ENCODE assay signal across 10 cellular contexts in the genomic region with DNA sequence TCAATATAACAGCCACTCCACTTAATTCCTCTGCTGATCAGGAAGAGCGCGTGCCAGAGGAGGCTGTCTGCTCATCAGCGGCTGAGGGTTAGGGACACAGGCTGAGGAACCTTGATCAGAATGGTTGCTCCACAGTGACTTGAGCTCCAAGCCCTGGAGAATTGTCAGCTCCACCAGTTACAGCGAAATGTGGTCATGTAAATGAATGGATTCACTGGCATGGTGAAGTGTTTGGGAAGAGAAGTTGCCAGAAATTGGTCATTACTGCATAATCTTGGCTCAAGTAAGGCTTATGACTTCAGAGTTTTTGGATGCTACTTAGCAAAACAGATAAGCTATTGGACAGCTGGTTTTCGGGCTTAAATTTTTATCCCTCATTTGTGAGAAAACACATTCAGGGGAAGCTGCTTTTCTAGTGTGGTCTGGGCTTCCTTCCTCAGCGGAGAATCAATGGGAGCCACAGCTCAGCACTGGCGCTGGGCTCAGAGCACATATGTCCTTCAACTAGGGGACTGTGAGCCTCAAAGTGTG.
DNase-seq lines count a peak whose midpoint lies in the region; FAIRE-seq and TF ChIP-seq lines count a peak whose summit lies in the region.
"Had no signal": no experiment of that assay in that cellular context is flagged by ENCODE, and none has a peak within 500 bp of the region (broad histone marks: within the 10 kb centered on the region; RNA-seq: fewer than 3 reads in every experiment).

No MANE protein-coding gene starts in this region.

- H3K4me2 ChIP-seq in osteoblast (ENCODE audit: insufficient read depth, low read length), result peak overlapping the region; percentile 75

- H3K27ac ChIP-seq in osteoblast (ENCODE audit: low read depth, low read length), result peak overlapping the region; percentile 79

- H2AFZ ChIP-seq in osteoblast (ENCODE audit: low read length), result no peak overlapping the region

- intact Hi-C loops in head of caudate nucleus (cut with DNase I), result loop anchor here (5.0 kb wide), 1 partner anchor 97 kb away; no protein-coding TSS in a partner anchor

- H3K36me3 ChIP-seq in osteoblast (ENCODE audit: insufficient read depth, low read length), result peaks cover 3% of the 10 kb centered on the region

- H3K27me3 ChIP-seq in osteoblast (ENCODE audit: insufficient read depth, low read length), result no peaks in the 10 kb centered on the region

- no peaks in the 10 kb centered on the region for H3K9me3 ChIP-seq in osteoblast (ENCODE audit: low read depth, low read length)

- FAIRE-seq in HTR-8/SVneo (lab: Jason Lieb, UNC), result no peak

- H3K79me2 ChIP-seq in osteoblast (ENCODE audit: insufficient read depth, low read length), result no peaks in the 10 kb centered on the region

- H3K4me3 ChIP-seq in AG09309 (ENCODE audit: control insufficient read depth, low read depth, low read length) (no peak overlapping the region), fibroblast of pulmonary artery (replicated peaks; ENCODE audit: low read depth, low read length) (no peak overlapping the region), osteoblast (ENCODE audit: insufficient read depth, low read length) (no peak overlapping the region)

- peaks cover 38% of the 10 kb centered on the region for H3K4me1 ChIP-seq in osteoblast (ENCODE audit: insufficient read depth, low read length)

- TF ChIP-seq CTCF in AG09309 (IDR thresholded peaks at IDR 0.05; ENCODE audit: control insufficient read depth, insufficient read depth, low read depth, low read length, missing control alignments) (no peak), fibroblast of pulmonary artery (IDR thresholded peaks at IDR 0.05; ENCODE audit: low read length, missing control alignments) (no peak), osteoblast (IDR thresholded peaks at IDR 0.05; ENCODE audit: extremely low read depth, low read depth, low read length) (no peak)

- peak; percentile 77 for DNase-seq in AG09309 (ENCODE audit: low read depth)
- DNase-seq in NCI-H82 treated with DMSO at 0.1 percent for 48 hours (lab: John Stamatoyannopoulos, UW; ENCODE audit: unreplicated experiment), result peak; percentile 0
- DNase-seq in fibroblast of pulmonary artery (ENCODE audit: low read depth), result peak; percentile 87
- peak; percentile 95 for DNase-seq in osteoblast (ENCODE audit: insufficient read length, low spot score, missing footprints)
- no peak for DNase-seq in NCI-H2029 (lab: John Stamatoyannopoulos, UW)
- DNase-seq in HTR-8/SVneo (ENCODE audit: insufficient read length, low spot score), result no peak
- no peak for DNase-seq in T-helper 9 cell
- DNase-seq in head of caudate nucleus, result no peak
- DNase-seq: CD4-positive, alpha-beta T cell; NCI-H1048 had no signal

- H4K20me1 ChIP-seq in osteoblast (ENCODE audit: insufficient read depth, low read length), result peaks cover 20% of the 10 kb centered on the region

Comparison
In these comparisons a context has a peak if more than half of its experiments do, and no peak if none do; other contexts are left out.
1. DNase-seq: peak in AG09309 (single experiment), NCI-H82 treated with DMSO at 0.1 percent for 48 hours (single experiment), fibroblast of pulmonary artery (single experiment) and osteoblast (single experiment); none in NCI-H2029 (single experiment), HTR-8/SVneo (single experiment), T-helper 9 cell (single experiment) and head of caudate nucleus (0 of 42).